In genomic region chr10:50367732-50368131, GRCh38 we compare ENCODE assay signal across 7 cellular contexts.
DNase-seq lines count a peak whose midpoint lies in the region; ATAC-seq and TF ChIP-seq lines count a peak whose summit lies in the region.

No MANE protein-coding gene starts in this region.

- no peak for TF ChIP-seq EP300 in Ishikawa (IDR thresholded peaks at IDR 0.05; ENCODE audit: borderline replicate concordance)

- peak; percentile 45; the same call in 1 of the 2 replicates for TF ChIP-seq RAD21 in Ishikawa (IDR thresholded peaks at IDR 0.05; ENCODE audit: low read depth)

- H3K36me3 Mint-ChIP-seq in nephron progenitor cell (ENCODE audit: low read depth), result no peaks in the 10 kb centered on the region

- no peak overlapping the region for H3K4me3 Mint-ChIP-seq in nephron progenitor cell

- H3K4me1 Mint-ChIP-seq in nephron progenitor cell, result no peaks in the 10 kb centered on the region

- no peaks in the 10 kb centered on the region for H3K27me3 Mint-ChIP-seq in nephron progenitor cell (ENCODE audit: low read depth, poor library complexity)

- H3K9me3 Mint-ChIP-seq in nephron progenitor cell, result no peaks in the 10 kb centered on the region

- ATAC-seq in GM21576 (IDR thresholded peaks at IDR 0.05; ENCODE audit: unreplicated experiment), result no peak
- ATAC-seq in GM21723 (IDR thresholded peaks at IDR 0.05; ENCODE audit: unreplicated experiment), result no peak

- TF ChIP-seq CTCF in nephron progenitor cell (IDR thresholded peaks at IDR 0.05), result peak; percentile 50

- H3K27ac Mint-ChIP-seq in nephron progenitor cell, result no peak overlapping the region

- DNase-seq in EH (ENCODE audit: low read depth) (peak; percentile 54), cerebellar cortex (ENCODE audit: low spot score) (peak; percentile 30), nephron progenitor cell (peak; percentile 16), activated gamma-delta T cell treated with Interleukin-2 at 50 U/mL for 16 hours (no peak)

TF ChIP-seq in Ishikawa, 13 proteins besides CTCF, POLR2A, EP300 and RAD21:
- TF ChIP-seq ZBTB7A (IDR thresholded peaks at IDR 0.05; ENCODE audit: low read depth), result no peak
- no peak for TF ChIP-seq CEBPB (IDR thresholded peaks at IDR 0.05)
- no peak for TF ChIP-seq REST (IDR thresholded peaks at IDR 0.05; ENCODE audit: low read depth)
- no peak for TF ChIP-seq TAF1 (IDR thresholded peaks at IDR 0.05; ENCODE audit: low read depth)
- TF ChIP-seq, protein P1, sequence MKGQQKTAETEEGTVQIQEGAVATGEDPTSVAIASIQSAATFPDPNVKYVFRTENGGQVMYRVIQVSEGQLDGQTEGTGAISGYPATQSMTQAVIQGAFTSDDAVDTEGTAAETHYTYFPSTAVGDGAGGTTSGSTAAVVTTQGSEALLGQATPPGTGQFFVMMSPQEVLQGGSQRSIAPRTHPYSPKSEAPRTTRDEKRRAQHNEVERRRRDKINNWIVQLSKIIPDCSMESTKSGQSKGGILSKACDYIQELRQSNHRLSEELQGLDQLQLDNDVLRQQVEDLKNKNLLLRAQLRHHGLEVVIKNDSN (IDR thresholded peaks at IDR 0.05), result no peak
- TF ChIP-seq FOXM1 (IDR thresholded peaks at IDR 0.05; ENCODE audit: borderline replicate concordance, low read depth), result no peak
